Comparison of ENCODE assay signal across 33 cellular contexts in genomic region chr4:14810121-14810520, GRCh38.
"Had no signal": no experiment of that assay in that cellular context is flagged by ENCODE, and none has a peak within 500 bp of the region (broad histone marks: within the 10 kb centered on the region; RNA-seq: fewer than 3 reads in every experiment).

No MANE protein-coding gene starts in this region.

- H3K9me3 ChIP-seq: MG63 had no signal

- H3K4me3 ChIP-seq: MG63 had no signal

- H3K9ac ChIP-seq: KMS-11 had no signal

- H3K36me3 ChIP-seq: MG63 had no signal

- H3K27ac ChIP-seq: KMS-11 had no signal

- H3K4me2 ChIP-seq: KMS-11 had no signal

- H3K27me3 ChIP-seq: MG63 had no signal

- DNase-seq: Karpas-422, Kasumi-1, MG63, MM.1S, MV-4-11, NCI-H1048, NCI-H1092, NCI-H1092 treated with DMSO at 0.1 percent for 48 hours, NCI-H1105, NCI-H1105 treated with DMSO at 0.1 percent for 48 hours, NCI-H1417, NCI-H1417 treated with DMSO at 0.1 percent for 48 hours, NCI-H1436, NCI-H1436 treated with DMSO at 0.1 percent for 48 hours, NCI-H1694, NCI-H1694 treated with DMSO at 0.1 percent for 48 hours, NCI-H187, NCI-H187 treated with DMSO at 0.1 percent for 48 hours, NCI-H1930, NCI-H2029, NCI-H2029 treated with DMSO at 0.1 percent for 48 hours, NCI-H2081, NCI-H2081 treated with DMSO at 0.1 percent for 48 hours, NCI-H2107, NCI-H2171, NCI-H2171 treated with DMSO at 0.1 percent for 48 hours, NCI-H2227 treated with DMSO at 0.1 percent for 48 hours, NCI-H226, NCI-H345, NCI-H446, NCI-H446 treated with DMSO at 0.1 percent for 48 hours, NCI-H510A had no signal
